31 cellular contexts compared by ENCODE assay signal in the genomic region with DNA sequence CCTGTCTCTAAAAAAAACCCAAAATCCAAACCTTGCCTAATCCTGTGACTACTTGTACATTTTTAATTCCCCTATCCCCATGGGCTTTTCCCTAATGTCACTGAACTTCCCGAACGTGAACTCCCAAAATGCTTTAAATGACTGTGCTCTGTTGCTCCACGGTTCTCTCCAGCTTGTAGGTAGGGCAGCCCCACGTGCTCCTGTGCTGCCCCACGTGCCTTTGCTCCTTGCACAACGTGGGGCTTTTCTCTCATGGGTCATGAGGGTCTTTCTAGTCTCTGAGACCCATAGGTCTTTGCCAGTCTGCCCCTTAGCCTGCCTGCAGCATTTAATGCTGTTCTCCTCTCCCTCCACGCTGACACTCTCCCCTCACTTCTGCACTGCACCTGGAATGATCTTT.
"Had no signal": no experiment of that assay in that cellular context is flagged by ENCODE, and none has a peak within 500 bp of the region (broad histone marks: within the 10 kb centered on the region; RNA-seq: fewer than 3 reads in every experiment).

No MANE protein-coding gene starts in this region.

- H3K36me3 ChIP-seq: adrenal gland, breast epithelium, Peyer's patch, SJSA1 had no signal

- H3K9me3 Mint-ChIP-seq: activated CD4-positive, alpha-beta memory T cell treated with anti-CD3 and anti-CD28 coated beads, Interleukin-2, amount 10 ng/mL, durations not matched to agents 7 days and 5 days; activated naive CD8-positive, alpha-beta T cell treated with anti-CD3 and anti-CD28 coated beads, Interleukin-2, amount 10 ng/mL, durations not matched to agents 7 days and 5 days; activated T-cell treated with anti-CD3 and anti-CD28 coated beads, Interleukin-2, amount 50 U/mL, for 72 hours; activated T-helper 17 cell treated with anti-CD3 and anti-CD28 coated beads, Interleukin-2, amount 50 U/mL, for 72 hours; T-helper 1 cell treated with Interleukin-12 subunit alpha and Interleukin-12 subunit beta and Interleukin-4 antibody, amounts not matched to agents 30 μg/mL and 1 μg/mL, for 36 hours; T-helper 2 cell treated with Interferon-gamma antibody and Interleukin-4, amounts not matched to agents 5 μg/mL and 100 μg/mL, for 36 hours had no signal

- H3K9me3 ChIP-seq: adrenal gland, body of pancreas, breast epithelium, Peyer's patch, SJSA1, SK-N-SH had no signal

- H3K4me3 ChIP-seq: adrenal gland, body of pancreas, breast epithelium, Peyer's patch, SJSA1 had no signal

- H3K4me1 Mint-ChIP-seq: activated CD4-positive, alpha-beta memory T cell treated with anti-CD3 and anti-CD28 coated beads, Interleukin-2, amount 10 ng/mL, durations not matched to agents 7 days and 5 days; activated CD4-positive, alpha-beta T cell treated with anti-CD3 and anti-CD28 coated beads for 36 hours; activated CD8-positive, alpha-beta memory T cell treated with anti-CD3 and anti-CD28 coated beads, Interleukin-2, amount 10 ng/mL, durations not matched to agents 7 days and 5 days; activated naive CD8-positive, alpha-beta T cell treated with anti-CD3 and anti-CD28 coated beads, Interleukin-2, amount 10 ng/mL, durations not matched to agents 7 days and 5 days; activated T-helper 17 cell treated with anti-CD3 and anti-CD28 coated beads, Interleukin-2, amount 50 U/mL, for 72 hours had no signal

- H3K27ac ChIP-seq: adrenal gland, body of pancreas, breast epithelium, Peyer's patch, SJSA1 had no signal

- H3K4me3 Mint-ChIP-seq: activated CD4-positive, alpha-beta memory T cell treated with anti-CD3 and anti-CD28 coated beads, Interleukin-2, amount 10 ng/mL, durations not matched to agents 7 days and 5 days; activated CD4-positive, alpha-beta T cell treated with anti-CD3 and anti-CD28 coated beads for 36 hours; activated CD8-positive, alpha-beta memory T cell treated with anti-CD3 and anti-CD28 coated beads, Interleukin-2, amount 10 ng/mL, durations not matched to agents 7 days and 5 days; activated naive CD8-positive, alpha-beta T cell treated with anti-CD3 and anti-CD28 coated beads, Interleukin-2, amount 10 ng/mL, durations not matched to agents 7 days and 5 days; activated T-cell treated with anti-CD3 and anti-CD28 coated beads, Interleukin-2, amount 50 U/mL, for 72 hours; activated T-helper 17 cell treated with anti-CD3 and anti-CD28 coated beads, Interleukin-2, amount 50 U/mL, for 72 hours; T-helper 1 cell treated with Interleukin-12 subunit alpha and Interleukin-12 subunit beta and Interleukin-4 antibody, amounts not matched to agents 30 μg/mL and 1 μg/mL, for 36 hours; T-helper 2 cell treated with Interferon-gamma antibody and Interleukin-4, amounts not matched to agents 5 μg/mL and 100 μg/mL, for 36 hours had no signal

- H3K27me3 Mint-ChIP-seq: activated CD4-positive, alpha-beta memory T cell treated with anti-CD3 and anti-CD28 coated beads, Interleukin-2, amount 10 ng/mL, durations not matched to agents 7 days and 5 days had no signal

- H3K4me1 ChIP-seq: adrenal gland, body of pancreas, breast epithelium, Peyer's patch had no signal

- H3K27ac Mint-ChIP-seq: activated CD4-positive, alpha-beta memory T cell treated with anti-CD3 and anti-CD28 coated beads, Interleukin-2, amount 10 ng/mL, durations not matched to agents 7 days and 5 days; activated CD4-positive, alpha-beta T cell treated with anti-CD3 and anti-CD28 coated beads for 36 hours; activated CD8-positive, alpha-beta memory T cell treated with anti-CD3 and anti-CD28 coated beads, Interleukin-2, amount 10 ng/mL, durations not matched to agents 7 days and 5 days; activated naive CD8-positive, alpha-beta T cell treated with anti-CD3 and anti-CD28 coated beads, Interleukin-2, amount 10 ng/mL, durations not matched to agents 7 days and 5 days; activated T-cell treated with anti-CD3 and anti-CD28 coated beads, Interleukin-2, amount 50 U/mL, for 72 hours; activated T-helper 17 cell treated with anti-CD3 and anti-CD28 coated beads, Interleukin-2, amount 50 U/mL, for 72 hours; T-helper 1 cell treated with Interleukin-12 subunit alpha and Interleukin-12 subunit beta and Interleukin-4 antibody, amounts not matched to agents 30 μg/mL and 1 μg/mL, for 36 hours; T-helper 2 cell treated with Interferon-gamma antibody and Interleukin-4, amounts not matched to agents 5 μg/mL and 100 μg/mL, for 36 hours had no signal

- H3K27me3 ChIP-seq: adrenal gland, body of pancreas, breast epithelium, Peyer's patch, SJSA1 had no signal

- ATAC-seq: activated CD4-positive, alpha-beta T cell treated with anti-CD3 and anti-CD28 coated beads for 36 hours; activated CD4-positive, CD25-positive, alpha-beta regulatory T cell treated with anti-CD3 and anti-CD28 coated beads, Interleukin-2, amount 50 U/mL, for 24 hours; activated CD8-positive, alpha-beta memory T cell treated with anti-CD3 and anti-CD28 coated beads, Interleukin-2, amount 10 ng/mL, durations not matched to agents 7 days and 5 days; activated T-cell treated with anti-CD3 and anti-CD28 coated beads, Interleukin-2, amount 50 U/mL, for 72 hours; activated T-helper 17 cell treated with anti-CD3 and anti-CD28 coated beads, Interleukin-2, amount 50 U/mL, for 72 hours; body of pancreas; PC-3 had no signal

- H3K4me2 ChIP-seq: SK-N-SH had no signal

- H3K9ac ChIP-seq: SK-N-SH had no signal

- DNase-seq: activated CD4-positive, alpha-beta memory T cell treated with anti-CD3 and anti-CD28 coated beads, Interleukin-2, amount 10 ng/mL, durations not matched to agents 7 days and 5 days; activated CD4-positive, alpha-beta T cell treated with anti-CD3 and anti-CD28 coated beads for 36 hours; activated CD8-positive, alpha-beta memory T cell treated with anti-CD3 and anti-CD28 coated beads for 24 hours; activated CD8-positive, alpha-beta memory T cell treated with anti-CD3 and anti-CD28 coated beads, Interleukin-2, amount 10 ng/mL, durations not matched to agents 7 days and 5 days; activated CD8-positive, alpha-beta memory T cell treated with anti-CD3 and anti-CD28 coated beads, Interleukin-2, amount 50 U/mL, for 48 hours; activated effector memory CD4-positive, alpha-beta T cell treated with anti-CD3 and anti-CD28 coated beads, Interleukin-2, amount 50 U/mL, for 16 hours; activated naive CD4-positive, alpha-beta T cell; activated naive CD4-positive, alpha-beta T cell treated with anti-CD3 and anti-CD28 coated beads, Interleukin-2, amount 50 U/mL, for 16 hours; activated naive CD8-positive, alpha-beta T cell treated with anti-CD3 and anti-CD28 coated beads, Interleukin-2, amount 10 ng/mL, durations not matched to agents 7 days and 5 days; activated T-cell treated with anti-CD3 and anti-CD28 coated beads, Interleukin-2, amount 50 U/mL, for 72 hours; adrenal gland; body of pancreas; Karpas-422; NCI-H1105; NCI-H1436; NCI-H1694; NCI-H1930; NCI-H2081 treated with DMSO at 0.1 percent for 48 hours; NCI-H345; NCI-H524 treated with DMSO at 0.1 percent for 48 hours; PC-3; Peyer's patch; RPMI8226; SHP77 treated with DMSO at 0.1 percent for 48 hours; SK-N-SH had no signal

- H3K36me3 Mint-ChIP-seq: activated CD8-positive, alpha-beta memory T cell treated with anti-CD3 and anti-CD28 coated beads, Interleukin-2, amount 10 ng/mL, durations not matched to agents 7 days and 5 days; activated naive CD8-positive, alpha-beta T cell treated with anti-CD3 and anti-CD28 coated beads, Interleukin-2, amount 10 ng/mL, durations not matched to agents 7 days and 5 days had no signal
